In the genomic region with DNA sequence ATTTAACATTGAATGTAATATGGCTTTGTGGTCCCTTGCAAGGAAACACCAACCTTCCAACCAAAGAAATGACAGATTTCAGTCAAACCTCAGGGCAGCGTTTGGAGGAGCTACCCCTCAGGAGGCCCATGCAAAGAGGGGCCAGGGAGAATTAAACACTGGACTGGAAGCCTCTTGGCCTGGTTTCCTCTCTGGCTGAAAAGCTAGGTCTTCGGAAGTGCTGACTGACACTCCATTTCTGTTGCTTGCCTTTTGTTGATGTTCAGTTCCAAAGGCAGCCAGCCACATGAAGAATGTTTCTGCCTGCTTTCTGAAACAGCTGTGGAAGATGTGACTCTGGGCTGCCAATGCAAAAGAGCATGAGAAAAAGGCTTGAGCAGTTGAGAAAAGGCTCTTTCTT, we compare ENCODE assay signal across 19 cellular contexts.
DNase-seq lines count a peak whose midpoint lies in the region; ATAC-seq and TF ChIP-seq lines count a peak whose summit lies in the region.
"Had no signal": no experiment of that assay in that cellular context is flagged by ENCODE, and none has a peak within 500 bp of the region (broad histone marks: within the 10 kb centered on the region; RNA-seq: fewer than 3 reads in every experiment).

No MANE protein-coding gene starts in this region.

- H3K27ac Mint-ChIP-seq in activated CD8-positive, alpha-beta memory T cell treated with anti-CD3 and anti-CD28 coated beads, Interleukin-2, amount 10 ng/mL, durations not matched to agents 7 days and 5 days = no peak overlapping the region
- H3K27ac Mint-ChIP-seq in nephron progenitor cell = no peak overlapping the region

- H3K9me3 Mint-ChIP-seq in activated CD8-positive, alpha-beta memory T cell treated with anti-CD3 and anti-CD28 coated beads, Interleukin-2, amount 10 ng/mL, durations not matched to agents 7 days and 5 days (ENCODE audit: low read depth) = peaks cover 21% of the 10 kb centered on the region
- peaks cover 11% of the 10 kb centered on the region for H3K9me3 Mint-ChIP-seq in nephron progenitor cell

- WGBS in smooth muscle cell (ENCODE audit: low lambda C conversion rate) = 54% methylated on average over 2 of the region's 2 CpGs

- no peaks in the 10 kb centered on the region for H3K36me3 ChIP-seq in smooth muscle cell (ENCODE audit: low read depth)
- H3K36me3 ChIP-seq: BE2C had no signal

- no peak overlapping the region for H3K4me3 ChIP-seq in smooth muscle cell
- H3K4me3 ChIP-seq: A549, K562 had no signal

- no peak overlapping the region for H3K9ac ChIP-seq in smooth muscle cell (ENCODE audit: low read depth)

- H3K27ac ChIP-seq in smooth muscle cell (ENCODE audit: low read depth) = peak overlapping the region; percentile 3
- H3K27ac ChIP-seq: A549 had no signal

- no peaks in the 10 kb centered on the region for H3K79me2 ChIP-seq in smooth muscle cell (ENCODE audit: low read depth)

- H3K27me3 Mint-ChIP-seq in activated CD8-positive, alpha-beta memory T cell treated with anti-CD3 and anti-CD28 coated beads, Interleukin-2, amount 10 ng/mL, durations not matched to agents 7 days and 5 days = peaks cover 31% of the 10 kb centered on the region
- H3K27me3 Mint-ChIP-seq in nephron progenitor cell (ENCODE audit: low read depth, poor library complexity) = peaks cover 28% of the 10 kb centered on the region

- TF ChIP-seq CTCF in smooth muscle cell (IDR thresholded peaks at IDR 0.05; ENCODE audit: borderline replicate concordance, insufficient read depth, poor library complexity, severe bottlenecking) = no peak
- no peak for TF ChIP-seq CTCF in nephron progenitor cell (IDR thresholded peaks at IDR 0.05)
- no peak for TF ChIP-seq CTCF in omental fat pad (IDR thresholded peaks at IDR 0.05)

- CTCF ChIA-PET in activated CD8-positive, alpha-beta memory T cell treated with anti-CD3 and anti-CD28 coated beads, Interleukin-2, amount 10 ng/mL, durations not matched to agents 7 days and 5 days (lab: Charles Lee) = interaction anchor here (1.0 to 2.3 kb wide), 4 partner anchors 10 to 349 kb away, joined by 3 to 9 read pairs (median 4); partner anchors contain the start of gene TLE3

- peak overlapping the region; percentile 18 for H2AFZ ChIP-seq in smooth muscle cell (ENCODE audit: low read depth)

- no peaks in the 10 kb centered on the region for H4K20me1 ChIP-seq in smooth muscle cell (ENCODE audit: low read depth)

- H3K27me3 ChIP-seq in smooth muscle cell (ENCODE audit: low read depth) = no peaks in the 10 kb centered on the region
- H3K27me3 ChIP-seq: BE2C had no signal

- peaks cover 33% of the 10 kb centered on the region for H3K4me1 Mint-ChIP-seq in activated CD8-positive, alpha-beta memory T cell treated with anti-CD3 and anti-CD28 coated beads, Interleukin-2, amount 10 ng/mL, durations not matched to agents 7 days and 5 days
- peaks cover 43% of the 10 kb centered on the region for H3K4me1 Mint-ChIP-seq in nephron progenitor cell

- H3K4me3 Mint-ChIP-seq in activated CD8-positive, alpha-beta memory T cell treated with anti-CD3 and anti-CD28 coated beads, Interleukin-2, amount 10 ng/mL, durations not matched to agents 7 days and 5 days = no peak overlapping the region
- no peak overlapping the region for H3K4me3 Mint-ChIP-seq in nephron progenitor cell

- H3F3A ChIP-seq in smooth muscle cell (ENCODE audit: low read depth) = peaks cover 3% of the 10 kb centered on the region

- peaks cover 36% of the 10 kb centered on the region for H3K36me3 Mint-ChIP-seq in activated CD8-positive, alpha-beta memory T cell treated with anti-CD3 and anti-CD28 coated beads, Interleukin-2, amount 10 ng/mL, durations not matched to agents 7 days and 5 days
- H3K36me3 Mint-ChIP-seq in nephron progenitor cell (ENCODE audit: low read depth) = peaks cover 11% of the 10 kb centered on the region

- H3K4me2 ChIP-seq in smooth muscle cell = peak overlapping the region; percentile 27
- H3K4me2 ChIP-seq: A549 had no signal

- no peaks in the 10 kb centered on the region for H3K4me1 ChIP-seq in smooth muscle cell (ENCODE audit: low read depth)
- H3K4me1 ChIP-seq: A549, BE2C had no signal

- no peak for ATAC-seq in activated CD8-positive, alpha-beta memory T cell treated with anti-CD3 and anti-CD28 coated beads, Interleukin-2, amount 10 ng/mL, durations not matched to agents 7 days and 5 days
- no peak for ATAC-seq in omental fat pad (ENCODE audit: low FRiP score)
- ATAC-seq: A549, K562 had no signal

- peak; percentile 54 for DNase-seq in activated CD8-positive, alpha-beta memory T cell treated with anti-CD3 and anti-CD28 coated beads for 24 hours
- DNase-seq in activated CD8-positive, alpha-beta memory T cell treated with anti-CD3 and anti-CD28 coated beads, Interleukin-2, amount 10 ng/mL, durations not matched to agents 7 days and 5 days = no peak
- DNase-seq in RPMI8226 (peak; percentile 42), inferior parietal cortex (ENCODE audit: extremely low spot score) (peak; percentile 15), smooth muscle cell (lab: John Stamatoyannopoulos, UW; ENCODE audit: unreplicated experiment) (no peak), nephron progenitor cell (no peak), T-helper 9 cell (no peak), omental fat pad (ENCODE audit: low spot score) (no peak)
- DNase-seq: BE2C, DND-41, H7, MM.1S, NCI-H1048, NCI-H1417 treated with DMSO at 0.1 percent for 48 hours, NCI-H2029, NCI-H524 treated with DMSO at 0.1 percent for 48 hours, Right ventricle myocardium superior had no signal

- H3K9me3 ChIP-seq in smooth muscle cell (replicated peaks; ENCODE audit: low read depth) = no peaks in the 10 kb centered on the region
- H3K9me3 ChIP-seq: BE2C had no signal

Comparison
In these comparisons a context has a peak if more than half of its experiments do, and no peak if none do; other contexts are left out.
1. DNase-seq: peak in activated CD8-positive, alpha-beta memory T cell treated with anti-CD3 and anti-CD28 coated beads for 24 hours (single experiment), RPMI8226 (single experiment) and inferior parietal cortex (single experiment); none in activated CD8-positive, alpha-beta memory T cell treated with anti-CD3 and anti-CD28 coated beads, Interleukin-2, amount 10 ng/mL, durations not matched to agents 7 days and 5 days (single experiment), smooth muscle cell (single experiment), nephron progenitor cell (single experiment), T-helper 9 cell (single experiment) and omental fat pad (single experiment).